Comparison of ENCODE assay signal across 8 cellular contexts in the genomic region with DNA sequence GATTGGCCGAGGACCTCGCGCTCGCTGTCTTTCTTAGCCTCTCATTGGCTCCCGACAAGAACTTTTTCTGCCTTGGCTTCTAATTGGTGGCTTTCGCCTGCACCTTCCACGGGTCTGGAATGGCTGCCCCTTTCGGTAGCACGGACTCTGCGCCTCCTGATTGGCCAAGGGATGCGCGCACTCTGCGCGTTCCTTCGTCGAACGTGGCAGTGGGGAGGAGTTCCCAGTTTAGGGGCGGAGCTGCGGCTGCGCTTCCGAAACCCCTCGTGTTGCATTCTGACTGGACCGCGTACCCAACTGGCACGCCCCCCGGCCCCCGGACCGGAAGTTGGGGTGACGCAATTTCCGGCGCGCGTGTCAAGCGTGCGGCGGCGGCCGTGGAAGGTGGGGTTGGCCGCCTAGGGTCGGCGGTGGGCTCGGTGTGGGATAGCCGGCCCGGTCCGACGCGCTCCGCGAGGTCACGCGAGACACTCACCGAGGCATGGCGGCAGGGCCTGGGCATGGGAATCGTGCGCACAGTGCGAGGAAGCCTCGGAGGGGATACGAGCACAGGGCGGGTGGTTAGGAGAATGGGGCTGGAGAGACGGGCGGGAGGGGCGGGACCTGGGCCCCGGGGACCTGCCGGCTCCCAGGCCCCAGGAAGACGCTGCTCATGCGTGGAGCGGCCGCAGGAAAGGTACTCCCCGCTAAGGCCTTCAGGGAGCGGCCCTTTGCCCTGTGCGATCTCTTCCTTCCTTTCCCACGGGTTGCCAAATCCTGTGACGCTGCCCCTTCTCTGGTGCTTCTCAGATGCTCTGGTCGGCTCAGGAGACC. TPM values are rescaled to one million over a fixed set of nuclear protein-coding genes. Genes with fewer than 3 reads are reported as not detected.
DNase-seq lines count a peak whose midpoint lies in the region; ATAC-seq and TF ChIP-seq lines count a peak whose summit lies in the region.

No MANE protein-coding gene starts in this region.

- H3K27ac ChIP-seq in heart right ventricle, result peak overlapping the region; percentile 86 to 99 (median 98)

- CTCF ChIA-PET in T-cell (lab: Charles Lee), result interaction anchor here (0.7 kb wide), 2 partner anchors 58 to 190 kb away, joined by 3 to 5 read pairs; no protein-coding TSS in a partner anchor

- no peaks in the 10 kb centered on the region for H3K9me3 ChIP-seq in heart right ventricle

- H3K36me3 Mint-ChIP-seq in T-cell (peaks cover 13% of the 10 kb centered on the region), type B pancreatic cell (peaks cover 23% of the 10 kb centered on the region)

- peak; percentile 86 for ATAC-seq in HG02870 (IDR thresholded peaks at IDR 0.05; ENCODE audit: unreplicated experiment)
- ATAC-seq in T-cell (replicated peaks in 1 of 4), result peak; percentile 84 to 90 (median 86)
- peak; percentile 90 to 98 (median 96) for ATAC-seq in heart right ventricle

- no peaks in the 10 kb centered on the region for H3K27me3 Mint-ChIP-seq in T-cell
- peaks cover 3% of the 10 kb centered on the region for H3K27me3 Mint-ChIP-seq in type B pancreatic cell

- H3K4me3 Mint-ChIP-seq in T-cell (peak overlapping the region; percentile 84 to 88 (median 85)), type B pancreatic cell (peak overlapping the region; percentile 96)

- in situ Hi-C loops in GM13977 (cut with MboI; ENCODE audit: low pct_unique_long_range_greater_than_20kb, low sequenced_read_pairs, unreplicated experiment), result no loop called here

- H3K4me1 ChIP-seq in heart right ventricle, result peaks cover 15 to 69% (median 45%) of the 10 kb centered on the region in 9 donors

- intact Hi-C loops in heart right ventricle (cut with DNase I), result loop anchor here in 1 of 10 donors (5.0 kb wide), 1 partner anchor 39 kb away; no protein-coding TSS in a partner anchor

- DNase-seq in GM13977 (ENCODE audit: low spot score) (peak; percentile 99), NCI-H146 (lab: John Stamatoyannopoulos, UW) (peak; percentile 100), T-cell (peak; percentile 98 to 100 (median 99)), amniotic epithelial cell (ENCODE audit: low read depth) (peak; percentile 100), heart right ventricle (peak; percentile 99), pons (ENCODE audit: low spot score) (peak; percentile 100), type B pancreatic cell (ENCODE audit: extremely low spot score, unreplicated experiment) (peak; percentile 99)

- H3K9me3 Mint-ChIP-seq in T-cell, result no peaks in the 10 kb centered on the region
- H3K9me3 Mint-ChIP-seq in type B pancreatic cell, result no peaks in the 10 kb centered on the region

- POLR2A ChIA-PET in T-cell (lab: Charles Lee), result no interaction called here

- H3K4me3 ChIP-seq in heart right ventricle, result peak overlapping the region; percentile 40 to 100 (median 83)

- 0% methylated on average over 72 to 74 of the region's 74 CpGs for WGBS in heart right ventricle, 2 donors

- H3K27ac Mint-ChIP-seq in T-cell (peak overlapping the region; percentile 90 to 91), type B pancreatic cell (peak overlapping the region; percentile 99)

- H3K36me3 ChIP-seq in heart right ventricle, result peaks cover 0 to 56% (median 21%) of the 10 kb centered on the region in 9 donors

- H3K4me1 Mint-ChIP-seq in T-cell (peaks cover 30 to 56% (median 46%) of the 10 kb centered on the region in 3 donors), type B pancreatic cell (ENCODE audit: unreplicated experiment) (peaks cover 14% of the 10 kb centered on the region)

- TF ChIP-seq CTCF in GM13977 (IDR thresholded peaks at IDR 0.05; ENCODE audit: extremely low read depth, insufficient read depth, missing control alignments) (no peak), heart right ventricle (IDR thresholded peaks at IDR 0.05) (peak in 4 of 9 donors; percentile 7 to 30 (median 22)), type B pancreatic cell (conservative IDR thresholded peaks at IDR 0.05) (no peak)

- H3K27me3 ChIP-seq in heart right ventricle, result no peaks in the 10 kb centered on the region

RNA-seq across cellular contexts. Expression of a gene that starts 0.6 kb away (rescaled TPM):
- total RNA-seq in T-cell (100 to 1,000 TPM; 228 to 324 (median 269) TPM), heart right ventricle (100 to 1,000 TPM; 244 to 801 (median 332) TPM), type B pancreatic cell (ENCODE audit: low replicate concordance) (555 and 815 TPM in 2 replicates)
- 100 to 1,000 TPM; 284 to 536 TPM for polyA plus RNA-seq in heart right ventricle

RNA-seq across cellular contexts. Expression of a gene that starts 10.2 kb away (rescaled TPM):
- total RNA-seq in T-cell (100 to 1,000 TPM; 473 to 577 (median 504) TPM), heart right ventricle (100 to 1,000 TPM in 7 of 10 donors, 10 to 100 TPM in 3; 89.9 to 263 (median 110) TPM), type B pancreatic cell (ENCODE audit: low replicate concordance) (250 and 264 TPM in 2 replicates)
- 100 to 1,000 TPM in 1 of 2 donors, 10 to 100 TPM in 1; 97.2 to 251 TPM for polyA plus RNA-seq in heart right ventricle

RNA-seq across cellular contexts. Expression of a gene that starts 26.1 kb away (rescaled TPM):
- total RNA-seq in T-cell, result not detected
- under 1 TPM in 1 of 10 donors, not detected in 9; 0.31 TPM for total RNA-seq in heart right ventricle
- polyA plus RNA-seq in heart right ventricle, result under 1 TPM in 1 of 2 donors, not detected in 1; 0.14 TPM
- not detected in 2 replicates for total RNA-seq in type B pancreatic cell (ENCODE audit: low replicate concordance)

RNA-seq across cellular contexts. Expression of a gene that starts 27.9 kb away (rescaled TPM):
- total RNA-seq in T-cell (10 to 100 TPM; 46.4 to 92.4 (median 77.1) TPM), heart right ventricle (100 to 1,000 TPM in 2 of 10 donors, 10 to 100 TPM in 8; 75.1 to 105 (median 88.8) TPM), type B pancreatic cell (ENCODE audit: low replicate concordance) (54.2 and 101 TPM in 2 replicates)
- polyA plus RNA-seq in heart right ventricle, result 100 to 1,000 TPM; 199 to 239 TPM

RNA-seq across cellular contexts. Expression of a gene that starts 30.4 kb away (rescaled TPM):
- total RNA-seq in T-cell, result 10 to 100 TPM; 58.2 to 82.9 (median 63.4) TPM
- 10 to 100 TPM; 28.1 to 47.2 (median 32.2) TPM for total RNA-seq in heart right ventricle
- 10 to 100 TPM in 1 of 2 donors, 1 to 10 TPM in 1; 3.6 to 45.4 TPM for polyA plus RNA-seq in heart right ventricle
- 102 and 124 TPM in 2 replicates for total RNA-seq in type B pancreatic cell (ENCODE audit: low replicate concordance)

Comparison
In these comparisons a context has a peak if more than half of its experiments do, and no peak if none do; other contexts are left out.
1. Peak in every context shown above with its lines: DNase-seq, ATAC-seq, H3K4me3 ChIP-seq and H3K27ac ChIP-seq.